9 cellular contexts compared by ENCODE assay signal in the genomic region with DNA sequence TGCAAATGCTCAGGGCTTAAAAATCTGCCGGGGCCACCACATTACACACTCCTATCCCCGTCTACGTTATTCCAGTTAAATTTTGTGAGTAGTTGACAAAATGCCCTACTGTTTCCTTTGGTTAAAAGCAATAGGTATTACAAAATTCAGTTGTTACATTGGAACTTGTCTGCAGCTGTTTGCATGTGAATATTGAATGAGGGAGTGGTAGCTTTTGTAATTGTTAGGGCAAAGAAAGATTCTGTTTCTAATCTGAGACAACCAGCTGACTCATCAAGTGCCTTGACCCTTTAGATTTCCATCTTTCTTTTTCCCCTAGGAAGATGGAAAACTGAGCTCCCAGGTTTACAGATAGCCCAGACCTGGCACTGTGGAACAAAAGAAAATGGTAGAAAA. TPM values are rescaled to one million over a fixed set of nuclear protein-coding genes. Genes with fewer than 3 reads are reported as not detected.
DNase-seq lines count a peak whose midpoint lies in the region; ATAC-seq and TF ChIP-seq lines count a peak whose summit lies in the region.
"Had no signal": no experiment of that assay in that cellular context is flagged by ENCODE, and none has a peak within 500 bp of the region (broad histone marks: within the 10 kb centered on the region; RNA-seq: fewer than 3 reads in every experiment).

No MANE protein-coding gene starts in this region.

- peaks cover 41% of the 10 kb centered on the region for H3K4me1 Mint-ChIP-seq in progenitor cell of endocrine pancreas (ENCODE audit: low read depth)

- no peaks in the 10 kb centered on the region for H3K9me3 Mint-ChIP-seq in progenitor cell of endocrine pancreas (ENCODE audit: low read depth)

- H3K9me2 ChIP-seq in DOHH2 (replicated peaks; ENCODE audit: control insufficient read depth, low read length) = no peaks in the 10 kb centered on the region

- H3F3A ChIP-seq in DOHH2 (ENCODE audit: control insufficient read depth, insufficient read depth) = peaks cover 15% of the 10 kb centered on the region

- H3K27me3 Mint-ChIP-seq in progenitor cell of endocrine pancreas = no peaks in the 10 kb centered on the region

- H3K4me3 ChIP-seq in DOHH2 (ENCODE audit: low read length) (no peak overlapping the region), epithelial cell of esophagus (ENCODE audit: low read length) (no peak overlapping the region)
- H3K4me3 ChIP-seq: testis had no signal

- peaks cover 24% of the 10 kb centered on the region for H4K20me1 ChIP-seq in DOHH2 (ENCODE audit: control insufficient read depth, insufficient read depth, low read depth, low read length)

- H3K4me1 ChIP-seq in DOHH2 (ENCODE audit: control insufficient read depth, low read length) = peaks cover 40% of the 10 kb centered on the region

- H3K36me3 Mint-ChIP-seq in progenitor cell of endocrine pancreas (ENCODE audit: insufficient read depth) = peaks cover 8% of the 10 kb centered on the region

- peak overlapping the region; percentile 48 for H3K4me2 ChIP-seq in DOHH2 (ENCODE audit: low read length)

- peaks cover 34% of the 10 kb centered on the region for H3K36me3 ChIP-seq in DOHH2 (ENCODE audit: control insufficient read depth, low read length)

- H3K9me3 ChIP-seq in DOHH2 (ENCODE audit: control insufficient read depth, insufficient read depth, low read length) = no peaks in the 10 kb centered on the region
- H3K9me3 ChIP-seq: testis had no signal

- TF ChIP-seq CTCF in DOHH2 (IDR thresholded peaks at IDR 0.05; ENCODE audit: low read depth, low read length, poor library complexity, severe bottlenecking) (no peak), epithelial cell of esophagus (IDR thresholded peaks at IDR 0.05; ENCODE audit: insufficient read depth, low read depth, low read length, missing control alignments) (no peak), progenitor cell of endocrine pancreas (IDR thresholded peaks at IDR 0.05; ENCODE audit: unreplicated experiment) (no peak), GM20000 (IDR thresholded peaks at IDR 0.05; ENCODE audit: extremely low read depth, missing control alignments) (no peak)

- H3K27me3 ChIP-seq in DOHH2 (ENCODE audit: control insufficient read depth, low read length) = no peaks in the 10 kb centered on the region
- H3K27me3 ChIP-seq: testis had no signal

- peaks cover 96% of the 10 kb centered on the region for H3K79me2 ChIP-seq in DOHH2 (ENCODE audit: control insufficient read depth, low read length)

- peak overlapping the region; percentile 39 for H3K27ac ChIP-seq in DOHH2 (ENCODE audit: low read depth, low read length)

- H3K4me3 Mint-ChIP-seq in progenitor cell of endocrine pancreas (ENCODE audit: low read depth) = no peak overlapping the region

- no peak for ATAC-seq in HG03196 (IDR thresholded peaks at IDR 0.05; ENCODE audit: unreplicated experiment)

- DNase-seq in NCI-H69 (lab: John Stamatoyannopoulos, UW) (peak; percentile 42), epithelial cell of esophagus (ENCODE audit: low read depth) (peak; percentile 55), progenitor cell of endocrine pancreas (ENCODE audit: low spot score, unreplicated experiment) (no peak), SW 1271 (lab: John Stamatoyannopoulos, UW) (no peak), COLO668 (lab: John Stamatoyannopoulos, UW; ENCODE audit: unreplicated experiment) (no peak), GM20000 (ENCODE audit: low spot score) (no peak)

- peak overlapping the region; percentile 66 for H3K27ac Mint-ChIP-seq in progenitor cell of endocrine pancreas

RNA-seq across cellular contexts. Expression of a gene that starts 30.2 kb away (rescaled TPM):
- total RNA-seq in progenitor cell of endocrine pancreas = 51.8 and 54.8 TPM in 2 replicates

RNA-seq across cellular contexts. Expression of a gene that starts 31.0 kb away (rescaled TPM):
- total RNA-seq in progenitor cell of endocrine pancreas = 5.5 and 6.9 TPM in 2 replicates

RNA-seq across cellular contexts. Expression of a gene that starts 43.9 kb away (rescaled TPM):
- 159 and 171 TPM in 2 replicates for total RNA-seq in progenitor cell of endocrine pancreas

RNA-seq across cellular contexts. Expression of a gene that starts 57.9 kb away (rescaled TPM):
- total RNA-seq in progenitor cell of endocrine pancreas = 113 and 139 TPM in 2 replicates

Comparison
In these comparisons a context has a peak if more than half of its experiments do, and no peak if none do; other contexts are left out.
1. DNase-seq: peak in NCI-H69 (single experiment) and epithelial cell of esophagus (single experiment); none in progenitor cell of endocrine pancreas (single experiment), SW 1271 (0 of 2), COLO668 (single experiment) and GM20000 (single experiment).